Comparison of ENCODE assay signal across 8 cellular contexts in the genomic region with DNA sequence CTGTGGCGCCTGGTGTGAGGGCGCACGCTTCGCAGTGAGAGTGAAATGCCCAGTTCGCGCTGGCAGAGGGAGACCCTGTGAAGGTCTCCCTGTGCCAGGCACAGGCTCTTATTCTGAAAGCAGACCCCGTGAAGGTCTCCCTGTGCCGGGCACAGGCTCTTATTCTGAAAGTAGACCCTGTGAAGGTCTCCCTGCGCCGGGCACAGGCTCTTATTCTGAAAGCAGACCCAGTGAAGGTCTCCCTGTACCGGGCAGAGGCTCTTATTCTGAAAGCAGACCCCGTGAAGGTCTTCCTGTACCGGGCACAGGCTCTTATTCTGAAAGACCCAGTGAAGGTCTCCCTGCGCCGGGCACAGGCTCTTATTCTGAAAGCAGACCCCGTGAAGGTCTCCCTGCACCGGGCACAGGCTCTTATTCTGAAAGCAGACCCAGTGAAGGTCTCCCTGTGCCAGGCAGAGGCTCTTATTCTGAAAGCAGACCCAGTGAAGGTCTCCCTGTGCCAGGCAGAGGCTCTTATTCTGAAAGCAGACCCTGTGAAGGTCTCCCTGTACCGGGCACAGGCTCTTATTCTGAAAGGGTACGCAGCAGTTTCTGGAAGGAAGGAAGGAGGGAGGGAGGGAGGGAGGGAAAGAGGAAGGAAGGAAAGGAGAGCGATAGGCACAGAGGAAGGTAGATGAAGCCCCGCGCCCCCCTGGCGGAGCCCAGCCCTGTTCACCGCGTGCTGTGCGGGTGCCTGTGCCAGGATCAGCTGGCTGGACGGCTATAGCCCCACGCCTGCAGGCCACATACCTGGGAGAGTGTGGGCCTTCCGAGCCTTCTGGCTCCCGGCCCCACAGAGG. TPM values are rescaled to one million over a fixed set of nuclear protein-coding genes. Genes with fewer than 3 reads are reported as not detected.
DNase-seq lines count a peak whose midpoint lies in the region; ATAC-seq, FAIRE-seq and TF ChIP-seq lines count a peak whose summit lies in the region.

No MANE protein-coding gene starts in this region.

- H3K27ac Mint-ChIP-seq in CD4-positive, alpha-beta T cell = peak overlapping the region; percentile 87

- no peaks in the 10 kb centered on the region for H3K27me3 Mint-ChIP-seq in CD4-positive, alpha-beta T cell

- no peak for FAIRE-seq in urothelium cell line (lab: Jason Lieb, UNC)

- no peaks in the 10 kb centered on the region for H3K9me3 ChIP-seq in CD4-positive, alpha-beta T cell (ENCODE audit: control insufficient read depth, low read length)

- H3K27ac ChIP-seq in CD4-positive, alpha-beta T cell (ENCODE audit: low read depth, low read length) = peak overlapping the region; percentile 56

- H3K36me3 Mint-ChIP-seq in CD4-positive, alpha-beta T cell (ENCODE audit: low read depth) = peaks cover 6% of the 10 kb centered on the region

- no peak for TF ChIP-seq CTCF in CD4-positive, alpha-beta T cell (IDR thresholded peaks at IDR 0.05)

- ATAC-seq in CD4-positive, alpha-beta T cell (ENCODE audit: poor library complexity) = peak; percentile 33
- peak; percentile 43 to 73 for ATAC-seq in left cardiac atrium
- ATAC-seq in HG03095 (IDR thresholded peaks at IDR 0.05; ENCODE audit: unreplicated experiment) = no peak

- H3K27me3 ChIP-seq in CD4-positive, alpha-beta T cell (ENCODE audit: control insufficient read depth, insufficient read depth, low read length) = no peaks in the 10 kb centered on the region

- H3K4me1 Mint-ChIP-seq in CD4-positive, alpha-beta T cell (ENCODE audit: low read depth) = peaks cover 41% of the 10 kb centered on the region

- DNase-seq in CD4-positive, alpha-beta T cell = peak; percentile 26 to 80 (median 54)
- DNase-seq in LHCN-M2 (ENCODE audit: low read depth) (peak; percentile 83), SW 1271 (lab: John Stamatoyannopoulos, UW) (peak; percentile 14 to 80), amniotic epithelial cell (ENCODE audit: low read depth) (peak; percentile 89), left cardiac atrium (peak; percentile 63), posterior cingulate gyrus (peak in 9 of 10 donors; percentile 46 to 96 (median 74)), urothelium cell line (ENCODE audit: low spot score) (peak; percentile 62)

- intact Hi-C loops in CD4-positive, alpha-beta T cell (cut with DNase I, micrococcal nuclease) = loop anchor here in 1 of 2 experiments (5.0 kb wide), 1 partner anchor 54 kb away; the partner anchor contains the start of gene WDR45B
- intact Hi-C loops in left cardiac atrium (cut with DNase I) (no loop called here), posterior cingulate gyrus (cut with DNase I) (no loop called here)

- peak overlapping the region; percentile 85 for H3K4me3 Mint-ChIP-seq in CD4-positive, alpha-beta T cell

- POLR2A ChIA-PET in CD4-positive, alpha-beta T cell (lab: Charles Lee) = interaction anchor here (0.8 to 1.1 kb wide), 4 partner anchors 10 to 124 kb away, joined by 3 read pairs; partner anchors contain the start of genes FN3KRP and FOXK2

- H3K9me3 Mint-ChIP-seq in CD4-positive, alpha-beta T cell = no peaks in the 10 kb centered on the region

- CTCF ChIA-PET in CD4-positive, alpha-beta T cell (lab: Charles Lee) = no interaction called here

RNA-seq across cellular contexts. Expression of gene WDR45B, which starts 55.3 kb away (rescaled TPM):
- 10 to 100 TPM; 49.8 to 54.3 TPM for total RNA-seq in CD4-positive, alpha-beta T cell
- 90.8 and 116 TPM in 2 replicates for total RNA-seq in LHCN-M2 (2014; rRNA removed)
- 69.6 TPM for polyA plus RNA-seq in LHCN-M2 (2012)
- 10 to 100 TPM; 40.1 to 47.3 TPM for total RNA-seq in left cardiac atrium
